15 cellular contexts compared by ENCODE assay signal in genomic region chr5:120368923-120369715, GRCh38.
DNase-seq lines count a peak whose midpoint lies in the region; ATAC-seq and TF ChIP-seq lines count a peak whose summit lies in the region.
"Had no signal": no experiment of that assay in that cellular context is flagged by ENCODE, and none has a peak within 500 bp of the region (broad histone marks: within the 10 kb centered on the region; RNA-seq: fewer than 3 reads in every experiment).

No MANE protein-coding gene starts in this region.

- H3K4me1 ChIP-seq in Peyer's patch = no peaks in the 10 kb centered on the region
- peaks cover 0 to 4% (median 4%) of the 10 kb centered on the region in 4 donors for H3K4me1 ChIP-seq in transverse colon
- H3K4me1 ChIP-seq in left ventricle myocardium inferior = no peaks in the 10 kb centered on the region

- H3K36me3 ChIP-seq in Peyer's patch = no peaks in the 10 kb centered on the region
- H3K36me3 ChIP-seq in transverse colon = no peaks in the 10 kb centered on the region
- no peaks in the 10 kb centered on the region for H3K36me3 ChIP-seq in left ventricle myocardium inferior
- H3K36me3 ChIP-seq: WERI-Rb-1 had no signal

- H3K4me3 ChIP-seq in Peyer's patch = no peak overlapping the region
- no peak overlapping the region for H3K4me3 ChIP-seq in transverse colon
- no peak overlapping the region for H3K4me3 ChIP-seq in left ventricle myocardium inferior

- no peak for ATAC-seq in GM19463 (IDR thresholded peaks at IDR 0.05; ENCODE audit: unreplicated experiment)
- ATAC-seq: sciatic nerve had no signal

- H3K27me3 Mint-ChIP-seq in endothelial cell (ENCODE audit: unreplicated experiment) = peaks cover 1% of the 10 kb centered on the region
- H3K27me3 Mint-ChIP-seq: activated naive CD8-positive, alpha-beta T cell treated with anti-CD3 and anti-CD28 coated beads for 36 hours; CD4-positive, CD25-positive, alpha-beta regulatory T cell; stimulated activated naive CD8-positive, alpha-beta T cell treated with anti-CD3 and anti-CD28 coated beads, Interleukin-15, Interleukin-2, amounts not matched to agents 100 ng/mL and 50 ng/mL, for 24 hours had no signal

- H3K27me3 ChIP-seq in Peyer's patch (no peaks in the 10 kb centered on the region), transverse colon (no peaks in the 10 kb centered on the region), left ventricle myocardium inferior (ENCODE audit: low read depth) (no peaks in the 10 kb centered on the region)

- peaks cover 11% of the 10 kb centered on the region for H3K4me1 Mint-ChIP-seq in endothelial cell (ENCODE audit: unreplicated experiment)
- H3K4me1 Mint-ChIP-seq: activated naive CD8-positive, alpha-beta T cell treated with anti-CD3 and anti-CD28 coated beads for 36 hours; CD4-positive, CD25-positive, alpha-beta regulatory T cell had no signal

- H3K9me3 ChIP-seq in Peyer's patch (no peaks in the 10 kb centered on the region), transverse colon (no peaks in the 10 kb centered on the region), left ventricle myocardium inferior (replicated peaks) (no peaks in the 10 kb centered on the region)

- in situ Hi-C loops in transverse colon (cut with MboI; ENCODE audit: low pct_ligation_motif_present in 1 of 4, low pct_unique_long_range_greater_than_20kb in 1 of 4, low sequenced_read_pairs in 3 of 4) = no loop called here

- no peaks in the 10 kb centered on the region for H3K9me3 Mint-ChIP-seq in endothelial cell (ENCODE audit: unreplicated experiment)
- H3K9me3 Mint-ChIP-seq: activated naive CD8-positive, alpha-beta T cell treated with anti-CD3 and anti-CD28 coated beads for 36 hours; stimulated activated naive CD8-positive, alpha-beta T cell treated with anti-CD3 and anti-CD28 coated beads, Interleukin-15, Interleukin-2, amounts not matched to agents 100 ng/mL and 50 ng/mL, for 24 hours had no signal

- DNase-seq in NCI-H1105 treated with DMSO at 0.1 percent for 48 hours (lab: John Stamatoyannopoulos, UW) (peak; percentile 27), NCI-H1105 (lab: John Stamatoyannopoulos, UW) (no peak), Peyer's patch (peak in 2 of 3 donors; percentile 89 to 92), islet precursor cell (peak; percentile 47), transverse colon (peak; percentile 91), endothelial cell (ENCODE audit: low spot score) (no peak), left ventricle myocardium inferior (no peak)
- DNase-seq: activated naive CD8-positive, alpha-beta T cell treated with anti-CD3 and anti-CD28 coated beads for 36 hours; CD4-positive, CD25-positive, alpha-beta regulatory T cell; NCI-H187; WERI-Rb-1 had no signal

- TF ChIP-seq CTCF in Peyer's patch (IDR thresholded peaks at IDR 0.05) (no peak), transverse colon (IDR thresholded peaks at IDR 0.05) (no peak), endothelial cell (IDR thresholded peaks at IDR 0.05; ENCODE audit: unreplicated experiment) (no peak), left ventricle myocardium inferior (IDR thresholded peaks at IDR 0.05; ENCODE audit: borderline replicate concordance) (no peak)

- TF ChIP-seq POLR2A in Peyer's patch (IDR thresholded peaks at IDR 0.05) = no peak
- no peak for TF ChIP-seq POLR2A in transverse colon (IDR thresholded peaks at IDR 0.05)

- WGBS in transverse colon (ENCODE audit: low coverage in 1 of 2), 2 donors = 60% methylated on average over 8 of the region's 8 CpGs; no CpG with 5 or more reads in 1 of the 2 donors

- H3K27ac Mint-ChIP-seq in endothelial cell (ENCODE audit: unreplicated experiment) = no peak overlapping the region
- H3K27ac Mint-ChIP-seq: activated naive CD8-positive, alpha-beta T cell treated with anti-CD3 and anti-CD28 coated beads for 36 hours; CD4-positive, CD25-positive, alpha-beta regulatory T cell; stimulated activated naive CD8-positive, alpha-beta T cell treated with anti-CD3 and anti-CD28 coated beads, Interleukin-15, Interleukin-2, amounts not matched to agents 100 ng/mL and 50 ng/mL, for 24 hours had no signal

- peak overlapping the region in 1 of 4 donors; percentile 45 for H3K27ac ChIP-seq in Peyer's patch
- peak overlapping the region; percentile 29 to 58 (median 46) for H3K27ac ChIP-seq in transverse colon
- H3K27ac ChIP-seq in left ventricle myocardium inferior (replicated peaks) = no peak overlapping the region
- H3K27ac ChIP-seq: 22Rv1, WERI-Rb-1 had no signal

- intact Hi-C loops in transverse colon (cut with DNase I; ENCODE audit: low total_unique reads) (no loop called here), left ventricle myocardium inferior (cut with micrococcal nuclease) (no loop called here)

- no peaks in the 10 kb centered on the region for H3K36me3 Mint-ChIP-seq in endothelial cell (ENCODE audit: low read depth, unreplicated experiment)
- H3K36me3 Mint-ChIP-seq: activated naive CD8-positive, alpha-beta T cell treated with anti-CD3 and anti-CD28 coated beads for 36 hours; CD4-positive, CD25-positive, alpha-beta regulatory T cell had no signal

- no peak overlapping the region for H3K4me3 Mint-ChIP-seq in endothelial cell (ENCODE audit: unreplicated experiment)
- H3K4me3 Mint-ChIP-seq: activated naive CD8-positive, alpha-beta T cell treated with anti-CD3 and anti-CD28 coated beads for 36 hours; CD4-positive, CD25-positive, alpha-beta regulatory T cell; stimulated activated naive CD8-positive, alpha-beta T cell treated with anti-CD3 and anti-CD28 coated beads, Interleukin-15, Interleukin-2, amounts not matched to agents 100 ng/mL and 50 ng/mL, for 24 hours had no signal

- no peak for TF ChIP-seq EP300 in transverse colon (IDR thresholded peaks at IDR 0.05; ENCODE audit: low read depth)

Comparison
In these comparisons a context has a peak if more than half of its experiments do, and no peak if none do; other contexts are left out.
1. DNase-seq: peak in NCI-H1105 treated with DMSO at 0.1 percent for 48 hours (single experiment), Peyer's patch (2 of 3), islet precursor cell (single experiment) and transverse colon (single experiment); none in NCI-H1105 (single experiment), endothelial cell (single experiment) and left ventricle myocardium inferior (single experiment).